ENCODE assay signal across 19 cellular contexts in the genomic region with DNA sequence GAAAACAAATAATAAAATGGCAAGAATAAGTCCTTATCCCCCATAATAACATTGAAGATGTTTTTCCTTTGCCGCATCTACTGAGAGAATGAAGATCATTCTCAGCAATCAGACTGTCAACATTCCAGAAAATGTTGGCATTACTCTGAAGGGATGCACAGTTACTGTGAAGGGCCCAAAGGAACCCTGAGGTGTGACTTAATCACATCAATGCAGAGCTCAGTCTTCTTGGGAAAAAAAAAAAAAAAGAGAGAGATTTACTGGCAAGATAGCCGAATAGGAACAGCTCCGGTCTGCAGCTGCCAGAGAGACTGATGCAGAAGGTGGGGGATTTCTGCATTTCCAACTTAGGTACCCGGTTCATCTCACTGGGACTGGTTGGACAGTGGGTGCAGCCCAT. TPM values are rescaled to one million over a fixed set of nuclear protein-coding genes. Genes with fewer than 3 reads are reported as not detected.
"Had no signal": no experiment of that assay in that cellular context is flagged by ENCODE, and none has a peak within 500 bp of the region (broad histone marks: within the 10 kb centered on the region; RNA-seq: fewer than 3 reads in every experiment).

No MANE protein-coding gene starts in this region.

- H3K4me3 ChIP-seq: adrenal gland, body of pancreas, coronary artery, right atrium auricular region, smooth muscle cell, tibial artery had no signal

- DNase-seq: activated CD4-positive, alpha-beta T cell treated with anti-CD3 and anti-CD28 coated beads, Interleukin-2, amount 10 ng/mL, durations not matched to agents 7 days and 5 days; activated CD4-positive, CD25-positive, alpha-beta regulatory T cell; activated naive CD4-positive, alpha-beta T cell treated with anti-CD3 and anti-CD28 coated beads, Interleukin-2, amount 50 U/mL, for 16 hours; adrenal gland; central memory CD4-positive, alpha-beta T cell; effector CD8-positive, alpha-beta T cell; tibial artery had no signal

- H3K9me3 Mint-ChIP-seq: stimulated activated effector memory CD8-positive, alpha-beta T cell treated with anti-CD3 and anti-CD28 coated beads, Interleukin-12 subunit alpha, Interleukin-12 subunit beta, amount 100 ng/mL, for 72 hours had no signal

- H3K4me3 Mint-ChIP-seq: activated CD4-positive, alpha-beta T cell treated with anti-CD3 and anti-CD28 coated beads, Interleukin-2, amount 10 ng/mL, durations not matched to agents 7 days and 5 days; mesothelial cell of epicardium; stimulated activated effector memory CD8-positive, alpha-beta T cell treated with anti-CD3 and anti-CD28 coated beads, Interleukin-12 subunit alpha, Interleukin-12 subunit beta, amount 100 ng/mL, for 72 hours had no signal

- H3K36me3 Mint-ChIP-seq: stimulated activated effector memory CD8-positive, alpha-beta T cell treated with anti-CD3 and anti-CD28 coated beads, Interleukin-12 subunit alpha, Interleukin-12 subunit beta, amount 100 ng/mL, for 72 hours had no signal

- H3K9me3 ChIP-seq: adrenal gland, body of pancreas, right atrium auricular region, tibial artery had no signal

- H3K4me1 ChIP-seq: adrenal gland, right atrium auricular region, tibial artery had no signal

- H3K4me1 Mint-ChIP-seq: activated CD4-positive, alpha-beta T cell treated with anti-CD3 and anti-CD28 coated beads, Interleukin-2, amount 10 ng/mL, durations not matched to agents 7 days and 5 days had no signal

- H3K27me3 ChIP-seq: adrenal gland, body of pancreas, right atrium auricular region, tibial artery had no signal

- H3K27ac ChIP-seq: adrenal gland, body of pancreas, coronary artery, right atrium auricular region, tibial artery had no signal

- H3K36me3 ChIP-seq: adrenal gland, right atrium auricular region, tibial artery had no signal

- ATAC-seq: body of pancreas; stimulated activated effector memory CD8-positive, alpha-beta T cell treated with anti-CD3 and anti-CD28 coated beads, Interleukin-12 subunit alpha, Interleukin-12 subunit beta, amount 100 ng/mL, for 72 hours had no signal

- H3K27ac Mint-ChIP-seq: activated CD4-positive, alpha-beta T cell treated with anti-CD3 and anti-CD28 coated beads, Interleukin-2, amount 10 ng/mL, durations not matched to agents 7 days and 5 days; mesothelial cell of epicardium; stimulated activated effector memory CD8-positive, alpha-beta T cell treated with anti-CD3 and anti-CD28 coated beads, Interleukin-12 subunit alpha, Interleukin-12 subunit beta, amount 100 ng/mL, for 72 hours had no signal

RNA-seq across cellular contexts. Expression of a gene that starts 41.3 kb away (rescaled TPM):
- total RNA-seq: activated CD4-positive, alpha-beta T cell treated with anti-CD3 and anti-CD28 coated beads, Interleukin-2, amount 10 ng/mL, durations not matched to agents 7 days and 5 days; adrenal gland; body of pancreas; epithelial cell of proximal tubule; kidney epithelial cell; lower leg skin; mesothelial cell of epicardium; myocyte; posterior vena cava; right atrium auricular region; smooth muscle cell; T-helper 2 cell treated with Interferon-gamma antibody and Interleukin-4, amounts not matched to agents 100 ng/mL and 5 ng/mL, for 36 hours had no signal
- polyA plus RNA-seq: adrenal gland, smooth muscle cell had no signal
